ENCODE assay signal across 1 cellular context in the genomic region with DNA sequence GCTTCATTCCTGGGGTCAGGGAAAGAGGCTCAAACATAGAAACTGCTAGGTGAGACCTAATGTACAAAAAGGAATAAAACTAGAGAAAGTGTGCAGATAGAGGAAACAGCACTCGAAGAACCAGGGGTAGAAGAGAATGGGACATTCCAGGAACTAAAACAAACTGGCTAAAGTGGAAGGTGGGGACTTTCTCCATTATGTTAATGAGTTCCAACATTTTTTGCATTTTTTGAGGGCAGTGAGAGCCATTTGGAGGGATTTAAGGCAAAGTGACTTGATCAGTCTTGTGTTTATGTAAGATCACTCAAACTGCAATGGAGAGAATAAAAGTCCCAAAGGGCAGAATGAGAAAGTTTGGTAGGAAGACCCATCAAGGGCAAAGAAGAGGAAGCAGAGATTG.
TF ChIP-seq lines count a peak whose summit lies in the region.

No MANE protein-coding gene starts in this region.

TF ChIP-seq in GM23338, 12 proteins besides CTCF, POLR2A, EP300 and RAD21:
- TF ChIP-seq, protein P1, sequence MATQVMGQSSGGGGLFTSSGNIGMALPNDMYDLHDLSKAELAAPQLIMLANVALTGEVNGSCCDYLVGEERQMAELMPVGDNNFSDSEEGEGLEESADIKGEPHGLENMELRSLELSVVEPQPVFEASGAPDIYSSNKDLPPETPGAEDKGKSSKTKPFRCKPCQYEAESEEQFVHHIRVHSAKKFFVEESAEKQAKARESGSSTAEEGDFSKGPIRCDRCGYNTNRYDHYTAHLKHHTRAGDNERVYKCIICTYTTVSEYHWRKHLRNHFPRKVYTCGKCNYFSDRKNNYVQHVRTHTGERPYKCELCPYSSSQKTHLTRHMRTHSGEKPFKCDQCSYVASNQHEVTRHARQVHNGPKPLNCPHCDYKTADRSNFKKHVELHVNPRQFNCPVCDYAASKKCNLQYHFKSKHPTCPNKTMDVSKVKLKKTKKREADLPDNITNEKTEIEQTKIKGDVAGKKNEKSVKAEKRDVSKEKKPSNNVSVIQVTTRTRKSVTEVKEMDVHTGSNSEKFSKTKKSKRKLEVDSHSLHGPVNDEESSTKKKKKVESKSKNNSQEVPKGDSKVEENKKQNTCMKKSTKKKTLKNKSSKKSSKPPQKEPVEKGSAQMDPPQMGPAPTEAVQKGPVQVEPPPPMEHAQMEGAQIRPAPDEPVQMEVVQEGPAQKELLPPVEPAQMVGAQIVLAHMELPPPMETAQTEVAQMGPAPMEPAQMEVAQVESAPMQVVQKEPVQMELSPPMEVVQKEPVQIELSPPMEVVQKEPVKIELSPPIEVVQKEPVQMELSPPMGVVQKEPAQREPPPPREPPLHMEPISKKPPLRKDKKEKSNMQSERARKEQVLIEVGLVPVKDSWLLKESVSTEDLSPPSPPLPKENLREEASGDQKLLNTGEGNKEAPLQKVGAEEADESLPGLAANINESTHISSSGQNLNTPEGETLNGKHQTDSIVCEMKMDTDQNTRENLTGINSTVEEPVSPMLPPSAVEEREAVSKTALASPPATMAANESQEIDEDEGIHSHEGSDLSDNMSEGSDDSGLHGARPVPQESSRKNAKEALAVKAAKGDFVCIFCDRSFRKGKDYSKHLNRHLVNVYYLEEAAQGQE (IDR thresholded peaks at IDR 0.05; ENCODE audit: unreplicated experiment), result no peak
- TF ChIP-seq STAT1 (IDR thresholded peaks at IDR 0.05; ENCODE audit: unreplicated experiment), result no peak
TF ChIP-seq in GM23338: peak in this region for 0.
